ENCODE assay signal across 17 cellular contexts in genomic region chr1:26404641-26405040, GRCh38. TPM values are rescaled to one million over a fixed set of nuclear protein-coding genes. Genes with fewer than 3 reads are reported as not detected.
A peak's percentile ranks its signal among the peaks of the same experiment; 100 is the strongest.
DNase-seq lines count a peak whose midpoint lies in the region; ATAC-seq and TF ChIP-seq lines count a peak whose summit lies in the region.
"Had no signal": no experiment of that assay in that cellular context is flagged by ENCODE, and none has a peak within 500 bp of the region (broad histone marks: within the 10 kb centered on the region; RNA-seq: fewer than 3 reads in every experiment).

No MANE protein-coding gene starts in this region.

- in situ Hi-C loops in IMR-90 (cut with MboI; ENCODE audit: low sequenced_read_pairs), result no loop called here

- no peak overlapping the region for H2AK9ac ChIP-seq in IMR-90 (replicated peaks; ENCODE audit: low read depth, low read length, poor library complexity)

- no peak overlapping the region for H4K8ac ChIP-seq in IMR-90 (ENCODE audit: low read depth in 2 of 2, low read length in 2 of 2)

- dilution Hi-C loops in IMR-90 (cut with HindIII; ENCODE audit: low sequenced_read_pairs, unreplicated experiment), result no loop called here

- POLR2A ChIA-PET in IMR-90 (lab: Charles Lee; ENCODE audit: unreplicated experiment), result no interaction called here

- no peaks in the 10 kb centered on the region for H3K9me3 ChIP-seq in IMR-90 (ENCODE audit: control insufficient read depth, insufficient read depth, low read length)
- no peaks in the 10 kb centered on the region for H3K9me3 ChIP-seq in ascending aorta

- H3K4me1 ChIP-seq in IMR-90 (ENCODE audit: control insufficient read depth, insufficient read depth, low read length) (no peaks in the 10 kb centered on the region; the same call in 1 of the 2 replicates), ascending aorta (no peaks in the 10 kb centered on the region)

- H3K4me2 ChIP-seq in IMR-90 (ENCODE audit: low read depth, low read length), result no peak overlapping the region

- no peaks in the 10 kb centered on the region for H4K20me1 ChIP-seq in IMR-90 (ENCODE audit: insufficient read depth, low read length)

- no peak overlapping the region for H2AK5ac ChIP-seq in IMR-90 (ENCODE audit: low read depth, low read length)

- no peak for TF ChIP-seq POLR2A in IMR-90 (IDR thresholded peaks at IDR 0.05; ENCODE audit: low read depth, low read length)

- intact Hi-C loops in IMR-90 (cut with micrococcal nuclease) (no loop called here), ascending aorta (cut with DNase I) (no loop called here)

- DNase-seq in DMS53 treated with DMSO at 0.1 percent for 48 hours (lab: John Stamatoyannopoulos, UW; ENCODE audit: unreplicated experiment) (peak; percentile 71), IMR-90 (peak; percentile 31), amniotic epithelial cell (ENCODE audit: low read depth) (peak; percentile 34), renal cortical epithelial cell (ENCODE audit: low read depth) (peak; percentile 20), mucosa of gallbladder (ENCODE audit: low spot score) (no peak), ascending aorta (ENCODE audit: low spot score in 2 of 2) (no peak)
- no peak for DNase-seq in activated naive CD4-positive, alpha-beta T cell treated with anti-CD3 and anti-CD28 coated beads, Interleukin-2, amount 50 U/mL, for 16 hours
- DNase-seq: CD4-positive, alpha-beta memory T cell; DND-41; NCI-H1048; NCI-H1436 treated with DMSO at 0.1 percent for 48 hours; NCI-H2081; NCI-H510A; SHP77 had no signal

- no peak overlapping the region for H2BK15ac ChIP-seq in IMR-90 (ENCODE audit: low read depth, low read length)

- CTCF ChIA-PET in IMR-90 (lab: Yijun Ruan, JAX), result interaction anchor here (3.0 kb wide), 1 partner anchor 12 kb away, joined by 20 read pairs; no protein-coding TSS in a partner anchor

- TF ChIP-seq RAD21 in IMR-90 (IDR thresholded peaks at IDR 0.05; ENCODE audit: low read length), result no peak

- H4K5ac ChIP-seq in IMR-90 (ENCODE audit: low read depth, low read length), result no peak overlapping the region

- no peak overlapping the region for H2BK20ac ChIP-seq in IMR-90 (ENCODE audit: low read depth, low read length)

- H3K18ac ChIP-seq in IMR-90 (ENCODE audit: low read depth, low read length), result no peak overlapping the region

- H3K4me3 ChIP-seq in IMR-90 (ENCODE audit: insufficient read depth, low read depth, low read length) (no peak overlapping the region), ascending aorta (no peak overlapping the region)

- no peak overlapping the region for H3K23ac ChIP-seq in IMR-90 (ENCODE audit: low read depth, low read length)

- BruUV-seq in IMR-90 (replicated peaks; lab: Mats Ljungman, UMichigan), result no TSS peak

- H3K27me3 ChIP-seq in IMR-90 (ENCODE audit: control insufficient read depth, insufficient read depth, low read length) (peaks cover 9% of the 10 kb centered on the region), ascending aorta (no peaks in the 10 kb centered on the region)

- H2BK5ac ChIP-seq in IMR-90 (ENCODE audit: low read depth, low read length, poor library complexity, severe bottlenecking), result no peak overlapping the region

- H4K91ac ChIP-seq in IMR-90 (ENCODE audit: insufficient read depth, low read depth, low read length), result no peak overlapping the region

- no peak overlapping the region for H3K56ac ChIP-seq in IMR-90 (ENCODE audit: extremely low read depth, insufficient read depth, low read length)

- H2BK120ac ChIP-seq in IMR-90 (ENCODE audit: low read depth, low read length), result no peak overlapping the region

- H3K79me1 ChIP-seq in IMR-90 (ENCODE audit: low read depth in 1 of 2, low read length in 2 of 2), result no peaks in the 10 kb centered on the region

- ATAC-seq in IMR-90 (ENCODE audit: low read depth), result peak; percentile 22; the same call in 1 of the 2 replicates

- H3K36me3 ChIP-seq in IMR-90 (ENCODE audit: control insufficient read depth, insufficient read depth, low read length) (no peaks in the 10 kb centered on the region), ascending aorta (no peaks in the 10 kb centered on the region)

- H3K14ac ChIP-seq in IMR-90 (replicated peaks; ENCODE audit: low read depth, low read length), result no peak overlapping the region

- H3K9ac ChIP-seq in IMR-90 (ENCODE audit: low read depth, low read length), result no peak overlapping the region

- H2AFZ ChIP-seq in IMR-90 (replicated peaks; ENCODE audit: low read length, poor library complexity), result no peak overlapping the region

- H3K27ac ChIP-seq in IMR-90 (ENCODE audit: insufficient read depth, low read length), result no peak overlapping the region
- H3K27ac ChIP-seq in ascending aorta, result no peak overlapping the region

- WGBS in IMR-90 (ENCODE audit: extremely low coverage in 2 of 2, insufficient read length in 1 of 2), 2 experiments, result no CpG with 5 or more reads among the region's 2 CpGs

- no peak overlapping the region for H3K4ac ChIP-seq in IMR-90 (ENCODE audit: low read depth, low read length)

- TF ChIP-seq CTCF in IMR-90 (conservative IDR thresholded peaks at IDR 0.05; ENCODE audit: low read depth, low read length) (no peak), ascending aorta (IDR thresholded peaks at IDR 0.05) (no peak)

- H3K9me1 ChIP-seq in IMR-90 (ENCODE audit: insufficient read depth, low read length), result no peaks in the 10 kb centered on the region

TF ChIP-seq in IMR-90, 13 proteins besides CTCF, POLR2A, EP300 and RAD21:
- TF ChIP-seq ELK1 (IDR thresholded peaks at IDR 0.05; ENCODE audit: borderline replicate concordance, low read depth, low read length) (no peak), MXI1 (IDR thresholded peaks at IDR 0.05; ENCODE audit: borderline replicate concordance, low read depth, low read length) (no peak), NFE2L2 (IDR thresholded peaks at IDR 0.05; ENCODE audit: low read depth, low read length) (no peak), MAZ (IDR thresholded peaks at IDR 0.05; ENCODE audit: borderline replicate concordance, low read depth, low read length) (no peak), SMC3 (IDR thresholded peaks at IDR 0.05; ENCODE audit: low read depth, low read length) (no peak), MAFK (IDR thresholded peaks at IDR 0.05; ENCODE audit: low read depth, low read length) (no peak), CEBPB (IDR thresholded peaks at IDR 0.05; ENCODE audit: low read depth, low read length) (no peak), USF2 (IDR thresholded peaks at IDR 0.05; ENCODE audit: low read depth, low read length) (no peak), RCOR1 (IDR thresholded peaks at IDR 0.05; ENCODE audit: insufficient replicate concordance, low read length) (no peak), CHD1 (IDR thresholded peaks at IDR 0.05; ENCODE audit: low read depth, low read length) (no peak)

RNA-seq across cellular contexts. Expression of gene LIN28A, which starts 6.0 kb away (rescaled TPM):
- not detected in 2 replicates for total RNA-seq in IMR-90 (2012; rRNA removed)
- polyA plus RNA-seq in IMR-90 (2012; rRNA removed), result not detected in 2 replicates
- not detected in 2 replicates for polyA plus RNA-seq in IMR-90 (2012; cell fraction: cytosol; rRNA removed)
- not detected in 2 replicates for polyA plus RNA-seq in IMR-90 (2012; cell fraction: nucleus; rRNA removed; ENCODE audit: low replicate concordance)
- total RNA-seq in renal cortical epithelial cell, result not detected in 2 replicates
- total RNA-seq in mucosa of gallbladder, result 1.4 TPM
- total RNA-seq in ascending aorta, result not detected
- total RNA-seq: CD4-positive, alpha-beta memory T cell; H4; MCF 10A had no signal
- polyA plus RNA-seq: BJ; CD4-positive, alpha-beta memory T cell had no signal

RNA-seq across cellular contexts. Expression of gene DHDDS, which starts 27.5 kb away (rescaled TPM):
- total RNA-seq in IMR-90 (2012; rRNA removed) (66.7 and 67.7 TPM in 2 replicates), renal cortical epithelial cell (39.1 and 43.9 TPM in 2 replicates), mucosa of gallbladder (42.3 TPM), ascending aorta (54.2 TPM)
- 42.8 and 49.3 TPM in 2 replicates for polyA plus RNA-seq in IMR-90 (2012; rRNA removed)
- 25.0 and 31.1 TPM in 2 replicates for polyA plus RNA-seq in IMR-90 (2012; cell fraction: cytosol; rRNA removed)
- 78.8 and 115 TPM in 2 replicates for polyA plus RNA-seq in IMR-90 (2012; cell fraction: nucleus; rRNA removed; ENCODE audit: low replicate concordance)

RNA-seq across cellular contexts. Expression of gene ZNF683, which starts 32.1 kb away (rescaled TPM):
- total RNA-seq in IMR-90 (2012; rRNA removed), result not detected in 2 replicates
- not detected in 2 replicates for polyA plus RNA-seq in IMR-90 (2012; rRNA removed)
- polyA plus RNA-seq in IMR-90 (2012; cell fraction: cytosol; rRNA removed), result not detected in 2 replicates
- not detected in 2 replicates for polyA plus RNA-seq in IMR-90 (2012; cell fraction: nucleus; rRNA removed; ENCODE audit: low replicate concordance)
- not detected in 2 replicates for total RNA-seq in renal cortical epithelial cell
- total RNA-seq in mucosa of gallbladder, result 2.9 TPM
- not detected for total RNA-seq in ascending aorta
- total RNA-seq: CD4-positive, alpha-beta memory T cell; H4; MCF 10A had no signal
- polyA plus RNA-seq: BJ had no signal

RNA-seq across cellular contexts. Expression of gene CRYBG2, which starts 50.7 kb away (rescaled TPM):
- total RNA-seq in IMR-90 (2012; rRNA removed) (not detected in 2 replicates), renal cortical epithelial cell (0.35 and 7.1 TPM in 2 replicates), mucosa of gallbladder (25.5 TPM), ascending aorta (not detected)
- polyA plus RNA-seq in IMR-90 (2012; rRNA removed), result not detected in 2 replicates
- polyA plus RNA-seq in IMR-90 (2012; cell fraction: cytosol; rRNA removed), result 0.01 and 0.05 TPM in 2 replicates
- 0.31 and 0.32 TPM in 2 replicates for polyA plus RNA-seq in IMR-90 (2012; cell fraction: nucleus; rRNA removed; ENCODE audit: low replicate concordance)
- total RNA-seq: H4 had no signal

Comparison
In these comparisons a context has a peak if more than half of its experiments do, and no peak if none do; other contexts are left out.
1. DNase-seq: peak in DMS53 treated with DMSO at 0.1 percent for 48 hours (single experiment), IMR-90 (single experiment), amniotic epithelial cell (single experiment) and renal cortical epithelial cell (single experiment); none in mucosa of gallbladder (single experiment), ascending aorta (0 of 2) and activated naive CD4-positive, alpha-beta T cell treated with anti-CD3 and anti-CD28 coated beads, Interleukin-2, amount 50 U/mL, for 16 hours (single experiment).